Comparison of ENCODE assay signal across 8 cellular contexts in the genomic region with DNA sequence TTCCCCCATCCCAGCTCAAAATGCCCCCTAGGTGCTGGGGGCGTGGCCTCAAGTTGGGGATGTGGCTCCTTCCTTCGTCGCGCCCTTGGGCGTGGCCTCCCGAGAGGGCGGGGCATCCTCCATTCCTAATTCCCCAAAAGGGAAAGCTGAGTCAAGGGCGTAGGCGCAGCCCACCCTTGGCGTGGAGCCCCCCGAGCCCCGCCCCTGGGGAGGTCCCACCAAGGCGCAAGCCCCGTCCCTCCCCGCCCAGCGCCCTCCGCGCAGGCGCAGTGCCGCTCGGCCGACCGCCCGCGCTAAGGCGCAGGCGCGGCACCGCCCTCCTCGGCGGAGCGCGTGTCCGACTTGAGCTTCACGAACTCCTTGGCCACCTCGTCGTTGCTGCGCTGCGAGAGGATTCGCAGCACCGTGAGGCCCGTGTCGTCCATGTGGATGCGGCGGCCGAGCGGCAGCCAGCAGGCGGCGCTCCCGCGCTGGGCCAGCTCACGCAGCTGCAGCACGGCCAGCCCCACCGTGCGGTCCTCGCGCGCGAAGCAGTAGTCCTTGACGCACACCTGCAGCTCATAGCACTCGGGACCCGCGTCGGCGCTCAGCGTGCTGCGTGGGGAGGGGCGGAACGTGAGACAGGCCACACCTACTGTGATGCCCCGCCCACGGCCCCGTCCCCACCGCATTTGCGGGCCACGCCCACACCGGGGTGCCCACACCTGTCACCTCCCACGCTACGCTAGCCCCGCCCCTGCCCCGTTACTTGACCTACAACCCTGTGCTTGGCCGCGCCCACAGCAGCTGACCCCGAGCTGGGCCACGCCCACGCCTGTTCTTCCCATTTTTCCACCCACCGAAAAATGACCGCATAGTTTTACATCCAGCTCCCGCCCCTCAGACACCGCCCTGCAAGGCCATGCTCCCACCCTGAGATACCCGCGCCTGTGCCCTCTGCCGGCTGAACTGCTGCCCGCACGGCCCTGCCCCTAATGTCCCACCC. TPM values are rescaled to one million over a fixed set of nuclear protein-coding genes. Genes with fewer than 3 reads are reported as not detected.
A peak's percentile ranks its signal among the peaks of the same experiment; 100 is the strongest.
DNase-seq lines count a peak whose midpoint lies in the region; ATAC-seq and TF ChIP-seq lines count a peak whose summit lies in the region.

No MANE protein-coding gene starts in this region.

- WGBS in stomach, 5 donors = 3 to 7% (median 5%) methylated on average over 27 to 94 of the region's 94 CpGs

- H3K9me3 Mint-ChIP-seq in neural crest cell = peaks cover 2% of the 10 kb centered on the region

- peak overlapping the region in 4 of 5 donors; percentile 42 to 64 (median 53) for H3K27ac ChIP-seq in stomach

- no peaks in the 10 kb centered on the region for H3K9me3 ChIP-seq in stomach

- peak; percentile 69 for ATAC-seq in GM19025 (IDR thresholded peaks at IDR 0.05; ENCODE audit: low read depth, unreplicated experiment)
- ATAC-seq in HG03460 (IDR thresholded peaks at IDR 0.05; ENCODE audit: unreplicated experiment) = peak; percentile 54

- H3K27me3 Mint-ChIP-seq in neural crest cell (ENCODE audit: low read depth) = peaks cover 39% of the 10 kb centered on the region

- peak overlapping the region; percentile 31 to 55 (median 44) for H3K4me3 ChIP-seq in stomach

- no peak for TF ChIP-seq POLR2A in stomach (IDR thresholded peaks at IDR 0.05)

- DNase-seq in AG09319 (ENCODE audit: extremely low read depth, low read depth) (peak; percentile 5), OCI-M2 (lab: John Stamatoyannopoulos, UW; ENCODE audit: unreplicated experiment) (peak; percentile 94), activated T-helper 1 cell treated with Interleukin-2 at 50 U/mL for 16 hours (ENCODE audit: low read depth) (peak; percentile 66), fibroblast of the conjunctiva (ENCODE audit: low read depth) (peak; percentile 42), neural crest cell (ENCODE audit: low read depth, low spot score) (peak; percentile 78), stomach (peak; percentile 59)

- intact Hi-C loops in stomach (cut with DNase I; ENCODE audit: low total_unique reads) = no loop called here

- TF ChIP-seq CTCF in AG09319 (IDR thresholded peaks at IDR 0.05; ENCODE audit: low read depth, low read length) (peak; percentile 31), neural crest cell (conservative IDR thresholded peaks at IDR 0.05) (peak; percentile 72), stomach (IDR thresholded peaks at IDR 0.05) (peak in 5 of 7 experiments; percentile 20 to 50 (median 44))

- H3K36me3 ChIP-seq in stomach = no peaks in the 10 kb centered on the region

- no peak overlapping the region for H3K27ac Mint-ChIP-seq in neural crest cell (ENCODE audit: unreplicated experiment)

- H3K36me3 Mint-ChIP-seq in neural crest cell (ENCODE audit: low read depth) = no peaks in the 10 kb centered on the region

- peaks cover 10 to 17% (median 14%) of the 10 kb centered on the region in 4 donors for H3K4me1 ChIP-seq in stomach

- TF ChIP-seq EP300 in stomach (IDR thresholded peaks at IDR 0.05) = no peak

- H3K4me1 Mint-ChIP-seq in neural crest cell = peaks cover 22% of the 10 kb centered on the region

- peaks cover 0 to 65% (median 34%) of the 10 kb centered on the region in 3 donors for H3K27me3 ChIP-seq in stomach

- peak overlapping the region; percentile 62 for H3K4me3 Mint-ChIP-seq in neural crest cell

RNA-seq across cellular contexts. Expression of gene COLGALT1, which starts 50.6 kb away (rescaled TPM):
- total RNA-seq in neural crest cell (78.4 and 81.7 TPM in 2 replicates), stomach (100 to 1,000 TPM in 1 of 5 donors, 10 to 100 TPM in 4; 29.6 to 273 (median 43.6) TPM)
- polyA plus RNA-seq in stomach = 10 to 100 TPM; 15.1 to 36.3 (median 18.0) TPM

Comparison
In these comparisons a context has a peak if more than half of its experiments do, and no peak if none do; other contexts are left out.
1. Peak in every context shown above with its lines: DNase-seq, ATAC-seq, H3K4me3 ChIP-seq and H3K27ac ChIP-seq.
2. DNase-seq: peak in every context shown above with its lines; median percentile 94 in OCI-M2; 78 in neural crest cell; 66 in activated T-helper 1 cell treated with Interleukin-2 at 50 U/mL for 16 hours; 59 in stomach; 42 in fibroblast of the conjunctiva; 5 in AG09319.